In the genomic region with DNA sequence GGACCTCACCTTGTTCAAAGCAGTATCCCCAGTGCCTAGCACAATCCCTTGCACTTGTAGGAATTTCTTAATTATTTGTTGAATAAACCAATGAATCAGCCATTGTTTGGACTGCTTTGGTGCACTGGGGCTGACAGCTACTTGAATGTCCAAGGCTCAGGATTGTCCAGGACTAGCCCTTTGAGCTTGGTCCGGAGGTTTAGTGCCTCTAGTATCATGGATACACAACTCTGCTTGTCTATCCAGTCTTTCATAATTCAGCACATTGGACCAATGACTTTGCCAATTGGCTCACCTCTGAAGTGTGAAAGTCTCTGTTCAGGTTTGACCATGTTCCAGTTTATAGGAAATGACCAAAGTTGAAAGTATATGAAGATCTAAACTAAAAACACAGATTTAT, we compare ENCODE assay signal across 10 cellular contexts. TPM values are rescaled to one million over a fixed set of nuclear protein-coding genes. Genes with fewer than 3 reads are reported as not detected.
"Had no signal": no experiment of that assay in that cellular context is flagged by ENCODE, and none has a peak within 500 bp of the region (broad histone marks: within the 10 kb centered on the region; RNA-seq: fewer than 3 reads in every experiment).

No MANE protein-coding gene starts in this region.

RNA-seq across cellular contexts. Expression of a gene that starts 27.1 kb away (rescaled TPM):
- total RNA-seq: subcutaneous adipose tissue, temporal lobe, thoracic aorta, tibial nerve, upper lobe of left lung, upper lobe of right lung, ureter, urinary bladder, uterus, vagina had no signal
- polyA plus RNA-seq: urinary bladder had no signal
